In genomic region chr16:31344712-31345111, GRCh38 we compare ENCODE assay signal across 13 cellular contexts. TPM values are rescaled to one million over a fixed set of nuclear protein-coding genes. Genes with fewer than 3 reads are reported as not detected.
A peak's percentile ranks its signal among the peaks of the same experiment; 100 is the strongest.
DNase-seq lines count a peak whose midpoint lies in the region; ATAC-seq, FAIRE-seq and TF ChIP-seq lines count a peak whose summit lies in the region.
"Had no signal": no experiment of that assay in that cellular context is flagged by ENCODE, and none has a peak within 500 bp of the region (broad histone marks: within the 10 kb centered on the region; RNA-seq: fewer than 3 reads in every experiment).

No MANE protein-coding gene starts in this region.

- DNase-seq in GM18507 (ENCODE audit: extremely low spot score, insufficient read length, low read depth) (peak; percentile 65), left lobe of liver (ENCODE audit: low spot score) (no peak), NCI-H187 (lab: John Stamatoyannopoulos, UW) (no peak), HEK293T (ENCODE audit: extremely low spot score) (no peak), NCI-H146 treated with DMSO at 0.1 percent for 48 hours (lab: John Stamatoyannopoulos, UW; ENCODE audit: unreplicated experiment) (no peak), NCI-H345 (lab: John Stamatoyannopoulos, UW) (no peak)
- DNase-seq: activated T-cell treated with anti-CD3 and anti-CD28 coated beads, Interleukin-2, amount 50 U/mL, for 48 hours; DMS79; NCI-H1092 treated with DMSO at 0.1 percent for 48 hours; Right ventricle myocardium superior had no signal

- CTCF ChIA-PET in HEK293T (lab: Yijun Ruan, JAX): interaction anchor here (1.0 kb wide), 1 partner anchor 14 kb away, joined by 3 read pairs; no protein-coding TSS in a partner anchor

- peak; percentile 95 for FAIRE-seq in GM18507 (lab: Jason Lieb, UNC)

- POLR2A ChIA-PET in HEK293T (lab: Yijun Ruan, JAX): no interaction called here

- ATAC-seq in GM19467 (IDR thresholded peaks at IDR 0.05; ENCODE audit: unreplicated experiment) (peak; percentile 81), HG03139 (IDR thresholded peaks at IDR 0.05; ENCODE audit: unreplicated experiment) (peak; percentile 72), left lobe of liver (peak; percentile 11)

TF ChIP-seq in HEK293T, 16 proteins besides CTCF, POLR2A, EP300 and RAD21:
- TF ChIP-seq FOXM1 (IDR thresholded peaks at IDR 0.05; ENCODE audit: borderline replicate concordance): no peak
- no peak for TF ChIP-seq ARNT (IDR thresholded peaks at IDR 0.05)
- TF ChIP-seq LEF1 (IDR thresholded peaks at IDR 0.05; ENCODE audit: borderline replicate concordance): no peak
- no peak for TF ChIP-seq TARDBP (IDR thresholded peaks at IDR 0.05)
- TF ChIP-seq ELF4 (IDR thresholded peaks at IDR 0.05): no peak
- TF ChIP-seq FOXA1 (IDR thresholded peaks at IDR 0.05): no peak
- TF ChIP-seq ZNF384 (IDR thresholded peaks at IDR 0.05): no peak
- TF ChIP-seq NFRKB (IDR thresholded peaks at IDR 0.05): no peak
- no peak for TF ChIP-seq FOXK2 (IDR thresholded peaks at IDR 0.05)
- TF ChIP-seq PKNOX1 (IDR thresholded peaks at IDR 0.05): no peak
- no peak for TF ChIP-seq SUZ12 (IDR thresholded peaks at IDR 0.05)
- TF ChIP-seq BHLHE40 (IDR thresholded peaks at IDR 0.05; ENCODE audit: borderline replicate concordance): no peak
- TF ChIP-seq SP1 (IDR thresholded peaks at IDR 0.05): no peak
- TF ChIP-seq HDGF (IDR thresholded peaks at IDR 0.05; ENCODE audit: borderline replicate concordance): no peak
- TF ChIP-seq CTBP1 (IDR thresholded peaks at IDR 0.05; ENCODE audit: borderline replicate concordance): no peak
TF ChIP-seq in HEK293T: peak in this region for 0.

RNA-seq across cellular contexts. Expression of gene ITGAX, which starts 10.3 kb away (rescaled TPM):
- 1.8 TPM for total RNA-seq in left lobe of liver

RNA-seq across cellular contexts. Expression of gene ITGAD, which starts 48.4 kb away (rescaled TPM):
- total RNA-seq in left lobe of liver: 0.70 TPM
- total RNA-seq: dermis microvascular lymphatic vessel endothelial cell, Right ventricle myocardium superior had no signal

Comparison
In these comparisons a context has a peak if more than half of its experiments do, and no peak if none do; other contexts are left out.
1. ATAC-seq: peak in every context shown above with its lines; median percentile 81 in GM19467; 72 in HG03139; 11 in left lobe of liver.